ENCODE assay signal across 21 cellular contexts in genomic region chr16:31916056-31916488, GRCh38. TPM values are rescaled to one million over a fixed set of nuclear protein-coding genes. Genes with fewer than 3 reads are reported as not detected.
DNase-seq lines count a peak whose midpoint lies in the region; ATAC-seq and TF ChIP-seq lines count a peak whose summit lies in the region.
"Had no signal": no experiment of that assay in that cellular context is flagged by ENCODE, and none has a peak within 500 bp of the region (broad histone marks: within the 10 kb centered on the region; RNA-seq: fewer than 3 reads in every experiment).

No MANE protein-coding gene starts in this region.

- intact Hi-C loops in IMR-90 (cut with micrococcal nuclease), result no loop called here
- intact Hi-C loops in naive thymus-derived CD4-positive, alpha-beta T cell (cut with micrococcal nuclease), result loop anchor here in 1 of 2 donors (5.0 kb wide), 1 partner anchor 39 kb away; no protein-coding TSS in a partner anchor
- intact Hi-C loops in dorsolateral prefrontal cortex (cut with DNase I), result no loop called here

- H2AK9ac ChIP-seq in IMR-90 (replicated peaks; ENCODE audit: low read depth, low read length, poor library complexity), result no peak overlapping the region

- CTCF ChIA-PET in IMR-90 (lab: Yijun Ruan, JAX) (no interaction called here), HEK293T (lab: Yijun Ruan, JAX) (no interaction called here)
- CTCF ChIA-PET in naive thymus-derived CD4-positive, alpha-beta T cell (lab: Charles Lee), result no interaction called here

- peaks cover 95% of the 10 kb centered on the region for H3K36me3 Mint-ChIP-seq in T-helper 1 cell treated with Interleukin-12 subunit alpha and Interleukin-12 subunit beta and Interleukin-4 antibody, amounts not matched to agents 30 μg/mL and 1 μg/mL, for 36 hours (ENCODE audit: low read depth)
- H3K36me3 Mint-ChIP-seq in activated naive CD8-positive, alpha-beta T cell treated with anti-CD3 and anti-CD28 coated beads, Interleukin-2, amount 50 U/mL, for 24 hours (ENCODE audit: low read depth), result peaks cover 93% of the 10 kb centered on the region
- H3K36me3 Mint-ChIP-seq in naive thymus-derived CD4-positive, alpha-beta T cell, result peaks cover 43 to 95% (median 86%) of the 10 kb centered on the region in 5 donors

- H3K4me2 ChIP-seq in IMR-90 (ENCODE audit: low read depth, low read length), result no peak overlapping the region

- no peak overlapping the region for H4K5ac ChIP-seq in IMR-90 (ENCODE audit: low read depth, low read length)

- TF ChIP-seq POLR2A in IMR-90 (IDR thresholded peaks at IDR 0.05; ENCODE audit: low read depth, low read length), result no peak

- H3K27ac ChIP-seq in IMR-90 (ENCODE audit: insufficient read depth, low read length), result no peak overlapping the region
- no peak overlapping the region for H3K27ac ChIP-seq in naive thymus-derived CD4-positive, alpha-beta T cell (ENCODE audit: low read depth, low read length)
- H3K27ac ChIP-seq in dorsolateral prefrontal cortex, result no peak overlapping the region
- H3K27ac ChIP-seq: parathyroid adenoma, tibial nerve had no signal

- no peak overlapping the region for H2BK120ac ChIP-seq in IMR-90 (ENCODE audit: low read depth, low read length)

- POLR2A ChIA-PET in IMR-90 (lab: Charles Lee; ENCODE audit: unreplicated experiment), result no interaction called here
- POLR2A ChIA-PET in naive thymus-derived CD4-positive, alpha-beta T cell (lab: Charles Lee), result no interaction called here
- POLR2A ChIA-PET in HEK293T (lab: Yijun Ruan, JAX), result no interaction called here

- H3K56ac ChIP-seq in IMR-90 (ENCODE audit: extremely low read depth, insufficient read depth, low read length), result no peak overlapping the region

- no peak overlapping the region for H4K8ac ChIP-seq in IMR-90 (ENCODE audit: low read depth in 2 of 2, low read length in 2 of 2)

- no peak overlapping the region for H3K14ac ChIP-seq in IMR-90 (replicated peaks; ENCODE audit: low read depth, low read length)

- no peak overlapping the region for H3K4me3 ChIP-seq in IMR-90 (ENCODE audit: insufficient read depth, low read depth, low read length)
- H3K4me3 ChIP-seq in naive thymus-derived CD4-positive, alpha-beta T cell (ENCODE audit: low read length), result peak overlapping the region; percentile 4
- H3K4me3 ChIP-seq in dorsolateral prefrontal cortex, result no peak overlapping the region
- H3K4me3 ChIP-seq: tibial nerve had no signal

- H3K9me3 Mint-ChIP-seq in T-helper 1 cell treated with Interleukin-12 subunit alpha and Interleukin-12 subunit beta and Interleukin-4 antibody, amounts not matched to agents 30 μg/mL and 1 μg/mL, for 36 hours, result peaks cover 86% of the 10 kb centered on the region
- H3K9me3 Mint-ChIP-seq in activated naive CD8-positive, alpha-beta T cell treated with anti-CD3 and anti-CD28 coated beads, Interleukin-2, amount 50 U/mL, for 24 hours, result peaks cover 77% of the 10 kb centered on the region
- H3K9me3 Mint-ChIP-seq in naive thymus-derived CD4-positive, alpha-beta T cell, result peaks cover 17 to 100% (median 85%) of the 10 kb centered on the region in 11 donors

- H2BK5ac ChIP-seq in IMR-90 (ENCODE audit: low read depth, low read length, poor library complexity, severe bottlenecking), result no peak overlapping the region

- no CpG with 5 or more reads among the region's 3 CpGs for WGBS in IMR-90 (ENCODE audit: extremely low coverage in 2 of 2, insufficient read length in 1 of 2), 2 experiments

- H3K9ac ChIP-seq in IMR-90 (ENCODE audit: low read depth, low read length), result no peak overlapping the region
- H3K9ac ChIP-seq: parathyroid adenoma had no signal

- no peak overlapping the region for H3K18ac ChIP-seq in IMR-90 (ENCODE audit: low read depth, low read length)

- dilution Hi-C loops in IMR-90 (cut with HindIII; ENCODE audit: low sequenced_read_pairs, unreplicated experiment), result no loop called here

- peaks cover 26% of the 10 kb centered on the region for H3K36me3 ChIP-seq in IMR-90 (ENCODE audit: control insufficient read depth, insufficient read depth, low read length)
- H3K36me3 ChIP-seq in naive thymus-derived CD4-positive, alpha-beta T cell (ENCODE audit: control insufficient read depth in 2 of 3, insufficient read depth in 3 of 3, low read length in 3 of 3), result peaks cover 28 to 48% (median 28%) of the 10 kb centered on the region in 3 experiments

- peak overlapping the region; percentile 18 for H3K4me3 Mint-ChIP-seq in T-helper 1 cell treated with Interleukin-12 subunit alpha and Interleukin-12 subunit beta and Interleukin-4 antibody, amounts not matched to agents 30 μg/mL and 1 μg/mL, for 36 hours
- no peak overlapping the region for H3K4me3 Mint-ChIP-seq in activated naive CD8-positive, alpha-beta T cell treated with anti-CD3 and anti-CD28 coated beads, Interleukin-2, amount 50 U/mL, for 24 hours
- H3K4me3 Mint-ChIP-seq in naive thymus-derived CD4-positive, alpha-beta T cell, result peak overlapping the region in 1 of 10 donors; percentile 40
- H3K4me3 Mint-ChIP-seq: CD4-positive, alpha-beta T cell had no signal

- TSS peak; percentile 34 for BruUV-seq in IMR-90 (replicated peaks; lab: Mats Ljungman, UMichigan)

- ATAC-seq in IMR-90 (ENCODE audit: low read depth), result no peak
- no peak for ATAC-seq in activated naive CD8-positive, alpha-beta T cell treated with anti-CD3 and anti-CD28 coated beads, Interleukin-2, amount 50 U/mL, for 24 hours
- ATAC-seq in naive thymus-derived CD4-positive, alpha-beta T cell, result no peak
- ATAC-seq: left ventricle myocardium superior, T-cell had no signal

- H3K27me3 ChIP-seq in IMR-90 (ENCODE audit: control insufficient read depth, insufficient read depth, low read length), result no peaks in the 10 kb centered on the region
- no peaks in the 10 kb centered on the region for H3K27me3 ChIP-seq in naive thymus-derived CD4-positive, alpha-beta T cell (ENCODE audit: control insufficient read depth in 2 of 2, insufficient read depth in 2 of 2, low read length in 2 of 2)
- no peaks in the 10 kb centered on the region for H3K27me3 ChIP-seq in dorsolateral prefrontal cortex
- H3K27me3 ChIP-seq: tibial nerve had no signal

- TF ChIP-seq RAD21 in IMR-90 (IDR thresholded peaks at IDR 0.05; ENCODE audit: low read length), result no peak

- peak overlapping the region; percentile 61 for H3K27ac Mint-ChIP-seq in T-helper 1 cell treated with Interleukin-12 subunit alpha and Interleukin-12 subunit beta and Interleukin-4 antibody, amounts not matched to agents 30 μg/mL and 1 μg/mL, for 36 hours
- H3K27ac Mint-ChIP-seq in activated naive CD8-positive, alpha-beta T cell treated with anti-CD3 and anti-CD28 coated beads, Interleukin-2, amount 50 U/mL, for 24 hours, result peak overlapping the region; percentile 24
- H3K27ac Mint-ChIP-seq in naive thymus-derived CD4-positive, alpha-beta T cell, result peak overlapping the region in 3 of 9 donors; percentile 20 to 69 (median 38)
- H3K27ac Mint-ChIP-seq: CD4-positive, alpha-beta T cell; T-cell had no signal

- H3K79me1 ChIP-seq in IMR-90 (ENCODE audit: low read depth in 1 of 2, low read length in 2 of 2), result peaks cover 8 to 17% of the 10 kb centered on the region in 2 experiments

- no peak overlapping the region for H2BK20ac ChIP-seq in IMR-90 (ENCODE audit: low read depth, low read length)

- H3K23ac ChIP-seq in IMR-90 (ENCODE audit: low read depth, low read length), result no peak overlapping the region

- H2BK15ac ChIP-seq in IMR-90 (ENCODE audit: low read depth, low read length), result no peak overlapping the region

- no peaks in the 10 kb centered on the region for H4K20me1 ChIP-seq in IMR-90 (ENCODE audit: insufficient read depth, low read length)

- H3K4me1 ChIP-seq in IMR-90 (ENCODE audit: control insufficient read depth, insufficient read depth, low read length), result no peaks in the 10 kb centered on the region
- no peaks in the 10 kb centered on the region for H3K4me1 ChIP-seq in naive thymus-derived CD4-positive, alpha-beta T cell (ENCODE audit: control insufficient read depth in 2 of 2, insufficient read depth in 2 of 2, low read length in 2 of 2)
- H3K4me1 ChIP-seq: parathyroid adenoma, tibial nerve had no signal

- H3K4ac ChIP-seq in IMR-90 (ENCODE audit: low read depth, low read length), result no peak overlapping the region

- TF ChIP-seq CTCF in IMR-90 (conservative IDR thresholded peaks at IDR 0.05; ENCODE audit: low read depth, low read length) (no peak), dorsolateral prefrontal cortex (IDR thresholded peaks at IDR 0.05 in 54 of 56, conservative IDR thresholded peaks at IDR 0.05 in 2 of 56; ENCODE audit: low read depth in 1 of 56, partially characterized antibody in 56 of 56) (no peak)

- peaks cover 7% of the 10 kb centered on the region for H3K4me1 Mint-ChIP-seq in T-helper 1 cell treated with Interleukin-12 subunit alpha and Interleukin-12 subunit beta and Interleukin-4 antibody, amounts not matched to agents 30 μg/mL and 1 μg/mL, for 36 hours (ENCODE audit: low read depth)
- peaks cover 6% of the 10 kb centered on the region for H3K4me1 Mint-ChIP-seq in activated naive CD8-positive, alpha-beta T cell treated with anti-CD3 and anti-CD28 coated beads, Interleukin-2, amount 50 U/mL, for 24 hours
- peaks cover 0 to 15% (median 8%) of the 10 kb centered on the region in 7 donors for H3K4me1 Mint-ChIP-seq in naive thymus-derived CD4-positive, alpha-beta T cell

- peaks cover 55% of the 10 kb centered on the region for H3K9me3 ChIP-seq in IMR-90 (ENCODE audit: control insufficient read depth, insufficient read depth, low read length)
- peaks cover 25 to 95% (median 59%) of the 10 kb centered on the region in 3 experiments for H3K9me3 ChIP-seq in naive thymus-derived CD4-positive, alpha-beta T cell (ENCODE audit: control insufficient read depth in 2 of 3, low read length in 3 of 3)

- no peak overlapping the region for H2AK5ac ChIP-seq in IMR-90 (ENCODE audit: low read depth, low read length)

- H2AFZ ChIP-seq in IMR-90 (replicated peaks; ENCODE audit: low read length, poor library complexity), result no peak overlapping the region
- H2AFZ ChIP-seq: parathyroid adenoma had no signal

- DNase-seq in T-helper 1 cell (no peak), IMR-90 (no peak), SHP77 treated with DMSO at 0.1 percent for 48 hours (lab: John Stamatoyannopoulos, UW) (no peak), dorsolateral prefrontal cortex (no peak), HEK293T (ENCODE audit: extremely low spot score) (no peak)
- DNase-seq in activated naive CD8-positive, alpha-beta T cell treated with anti-CD3 and anti-CD28 coated beads, Interleukin-2, amount 50 U/mL, for 24 hours, result no peak
- DNase-seq in naive thymus-derived CD4-positive, alpha-beta T cell, result no peak
- DNase-seq: 8988T; activated CD4-positive, CD25-positive, alpha-beta regulatory T cell; activated CD8-positive, alpha-beta memory T cell treated with anti-CD3 and anti-CD28 coated beads, Interleukin-2, amount 50 U/mL, for 48 hours; amniotic stem cell; CD4-positive, alpha-beta T cell; Kasumi-1; left ventricle myocardium superior; NCI-H1436; stimulated activated CD4-positive, alpha-beta T cell treated with anti-CD3 and anti-CD28 coated beads, Interleukin-4, amount 100 ng/mL, for 24 hours; stimulated activated CD8-positive, alpha-beta memory T cell treated with anti-CD3 and anti-CD28 coated beads, Interleukin-4, amount 100 ng/mL, for 48 hours; T-cell had no signal

- no peaks in the 10 kb centered on the region for H3K27me3 Mint-ChIP-seq in T-helper 1 cell treated with Interleukin-12 subunit alpha and Interleukin-12 subunit beta and Interleukin-4 antibody, amounts not matched to agents 30 μg/mL and 1 μg/mL, for 36 hours (ENCODE audit: low read depth)
- no peaks in the 10 kb centered on the region for H3K27me3 Mint-ChIP-seq in activated naive CD8-positive, alpha-beta T cell treated with anti-CD3 and anti-CD28 coated beads, Interleukin-2, amount 50 U/mL, for 24 hours
- no peaks in the 10 kb centered on the region for H3K27me3 Mint-ChIP-seq in naive thymus-derived CD4-positive, alpha-beta T cell
- H3K27me3 Mint-ChIP-seq: CD4-positive, alpha-beta T cell; T-cell had no signal

- in situ Hi-C loops in IMR-90 (cut with MboI; ENCODE audit: low sequenced_read_pairs), result no loop called here

- no peak overlapping the region for H4K91ac ChIP-seq in IMR-90 (ENCODE audit: insufficient read depth, low read depth, low read length)

- no peaks in the 10 kb centered on the region for H3K9me1 ChIP-seq in IMR-90 (ENCODE audit: insufficient read depth, low read length)

RNA-seq across cellular contexts. Expression of gene ZNF267, which starts 42.5 kb away (rescaled TPM):
- total RNA-seq in IMR-90 (2012; rRNA removed) (15.6 and 22.2 TPM in 2 replicates), dorsolateral prefrontal cortex (10 to 100 TPM in 82 of 120 experiments, 1 to 10 TPM in 38; 6.4 to 23.6 (median 11.4) TPM)
- polyA plus RNA-seq in IMR-90 (2012; rRNA removed), result 2.2 and 2.5 TPM in 2 replicates
- polyA plus RNA-seq in IMR-90 (2012; cell fraction: cytosol; rRNA removed), result 0.55 and 3.8 TPM in 2 replicates
- polyA plus RNA-seq in IMR-90 (2012; cell fraction: nucleus; rRNA removed; ENCODE audit: low replicate concordance), result 0.82 and 2.9 TPM in 2 replicates
- total RNA-seq in naive thymus-derived CD4-positive, alpha-beta T cell, result 10 to 100 TPM; 34.8 to 74.9 (median 48.8) TPM
- polyA plus RNA-seq in naive thymus-derived CD4-positive, alpha-beta T cell, result 1 to 10 TPM; 7.3 to 8.6 TPM
